In the genomic region with DNA sequence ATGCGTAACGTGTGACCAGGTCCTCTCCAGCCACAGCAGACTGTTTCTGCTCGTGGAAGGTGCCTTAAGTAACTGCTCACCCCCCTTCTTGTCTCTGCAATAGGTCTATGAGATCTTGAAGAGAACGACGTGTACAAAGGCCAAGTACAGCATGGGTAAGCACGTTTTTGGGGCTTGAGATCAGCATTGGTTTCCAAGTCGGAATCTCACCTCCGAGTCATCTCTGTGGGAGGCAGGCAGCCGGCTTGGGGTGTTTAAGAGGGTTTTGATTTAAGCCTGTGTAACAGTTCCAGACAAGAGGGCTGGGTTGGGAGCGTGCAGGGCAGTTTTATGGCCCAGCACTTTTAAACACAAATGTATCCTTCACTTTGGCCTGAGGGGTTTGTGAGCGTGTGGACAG, we compare ENCODE assay signal across 18 cellular contexts. TPM values are rescaled to one million over a fixed set of nuclear protein-coding genes. Genes with fewer than 3 reads are reported as not detected.
A peak's percentile ranks its signal among the peaks of the same experiment; 100 is the strongest.
DNase-seq lines count a peak whose midpoint lies in the region; TF ChIP-seq lines count a peak whose summit lies in the region.
"Had no signal": no experiment of that assay in that cellular context is flagged by ENCODE, and none has a peak within 500 bp of the region (broad histone marks: within the 10 kb centered on the region; RNA-seq: fewer than 3 reads in every experiment).

No MANE protein-coding gene starts in this region.

- no peak overlapping the region for H3K27ac Mint-ChIP-seq in H9
- H3K27ac Mint-ChIP-seq: activated CD8-positive, alpha-beta T cell treated with anti-CD3 and anti-CD28 coated beads for 36 hours; activated naive CD8-positive, alpha-beta T cell treated with anti-CD3 and anti-CD28 coated beads, Interleukin-2, amount 10 ng/mL, durations not matched to agents 7 days and 5 days; effector memory CD8-positive, alpha-beta T cell had no signal

- H3K56ac ChIP-seq in H9 (ENCODE audit: insufficient read length, low read depth, low read length): no peak overlapping the region

- H2AFZ ChIP-seq in GM23248 (no peak overlapping the region), H9 (ENCODE audit: low read length) (no peak overlapping the region)

- no peak overlapping the region for H2BK12ac ChIP-seq in H9 (ENCODE audit: insufficient read length, low read depth, low read length)

- 8 to 16% methylated on average over 11 of the region's 11 CpGs for WGBS in GM23248 (ENCODE audit: low coverage in 1 of 2, low lambda C conversion rate in 2 of 2, missing lambda C conversion rate in 2 of 2), 2 experiments
- WGBS in testis, 2 donors: 31 to 40% methylated on average over 10 to 11 of the region's 11 CpGs
- no CpG with 5 or more reads among the region's 11 CpGs for WGBS in H9 (ENCODE audit: extremely low coverage, insufficient read length, low lambda C conversion rate)

- H3F3A ChIP-seq in GM23248 (ENCODE audit: insufficient read depth): no peaks in the 10 kb centered on the region

- H3K36me3 ChIP-seq in GM23248 (ENCODE audit: low read depth) (no peaks in the 10 kb centered on the region), testis (ENCODE audit: low read depth, missing control alignments) (no peaks in the 10 kb centered on the region)
- H3K36me3 ChIP-seq: lower lobe of right lung, tibial nerve had no signal

- H4K5ac ChIP-seq in H9 (ENCODE audit: insufficient read length, low read depth, low read length): no peak overlapping the region

- H3K4me2 ChIP-seq in GM23248 (ENCODE audit: unreplicated experiment) (no peak overlapping the region), H9 (ENCODE audit: insufficient read depth, insufficient read length, low read length) (no peak overlapping the region)

- peaks cover 5% of the 10 kb centered on the region for H3K27me3 Mint-ChIP-seq in H9 (ENCODE audit: low read depth)

- H2AK5ac ChIP-seq in H9 (ENCODE audit: insufficient read length, low read length): no peak overlapping the region

- H2BK120ac ChIP-seq in H9 (ENCODE audit: low read depth, low read length, poor library complexity, severe bottlenecking): no peak overlapping the region

- H3K9ac ChIP-seq in GM23248 (no peak overlapping the region), H9 (ENCODE audit: extremely low read depth, insufficient read length, low read length) (no peak overlapping the region)

- H3K23me2 ChIP-seq in H9 (ENCODE audit: insufficient read length, low read depth, low read length, poor library complexity, severe bottlenecking): no peaks in the 10 kb centered on the region

- no peak overlapping the region for H2BK5ac ChIP-seq in H9 (ENCODE audit: insufficient read length, low read length)

- no peaks in the 10 kb centered on the region for H4K20me1 ChIP-seq in GM23248 (ENCODE audit: insufficient read depth)
- no peaks in the 10 kb centered on the region for H4K20me1 ChIP-seq in H9 (ENCODE audit: control insufficient read depth, insufficient read depth, insufficient read length)

- H3K4me3 Mint-ChIP-seq in H9: no peak overlapping the region
- H3K4me3 Mint-ChIP-seq: activated CD8-positive, alpha-beta T cell treated with anti-CD3 and anti-CD28 coated beads for 36 hours; activated naive CD8-positive, alpha-beta T cell treated with anti-CD3 and anti-CD28 coated beads, Interleukin-2, amount 10 ng/mL, durations not matched to agents 7 days and 5 days; effector memory CD8-positive, alpha-beta T cell had no signal

- no peak overlapping the region for H3K18ac ChIP-seq in H9 (ENCODE audit: insufficient read length, low read depth, low read length)

- H3K27ac ChIP-seq in GM23248 (no peak overlapping the region), testis (peak overlapping the region in 1 of 2 donors; percentile 43), H9 (ENCODE audit: insufficient read length, low read depth, low read length) (no peak overlapping the region)
- H3K27ac ChIP-seq: C4-2B, lower lobe of right lung had no signal

- TF ChIP-seq POLR2A in testis (IDR thresholded peaks at IDR 0.05): no peak

- H3K4me1 ChIP-seq in GM23248 (ENCODE audit: insufficient read depth) (peaks cover 10% of the 10 kb centered on the region; the same call in 1 of the 2 replicates), testis (peaks cover 33% of the 10 kb centered on the region), H9 (ENCODE audit: insufficient read depth, low read length) (no peaks in the 10 kb centered on the region)
- H3K4me1 ChIP-seq: lower lobe of right lung had no signal

- H3K79me1 ChIP-seq in H9 (ENCODE audit: insufficient read depth, low read depth, low read length, poor library complexity, severe bottlenecking): no peaks in the 10 kb centered on the region

- no peak overlapping the region for H3K4me3 ChIP-seq in GM23248
- H3K4me3 ChIP-seq in astrocyte of the spinal cord (ENCODE audit: low read depth, low read length): no peak overlapping the region
- H3K4me3 ChIP-seq in testis: no peak overlapping the region
- H3K4me3 ChIP-seq: lower lobe of right lung, tibial nerve had no signal

- in situ Hi-C loops in GM23248 (cut with MboI): no loop called here
- in situ Hi-C loops in astrocyte of the spinal cord (cut with HindIII; ENCODE audit: low sequenced_read_pairs): no loop called here

- H3K79me2 ChIP-seq in GM23248 (ENCODE audit: insufficient read depth): no peaks in the 10 kb centered on the region
- no peaks in the 10 kb centered on the region for H3K79me2 ChIP-seq in H9 (ENCODE audit: insufficient read depth, low read length)

- H3K4ac ChIP-seq in H9 (ENCODE audit: low read depth, low read length): no peak overlapping the region

- no peak overlapping the region for H4K8ac ChIP-seq in H9 (replicated peaks; ENCODE audit: insufficient read length, low read depth, low read length)

- H3K9me3 ChIP-seq in GM23248 (ENCODE audit: low read depth): no peaks in the 10 kb centered on the region
- H3K9me3 ChIP-seq in testis: no peaks in the 10 kb centered on the region
- H3K9me3 ChIP-seq in H9 (ENCODE audit: control insufficient read depth, low read depth, low read length): no peaks in the 10 kb centered on the region
- H3K9me3 ChIP-seq: lower lobe of right lung, tibial nerve had no signal

- H3K27me3 ChIP-seq in GM23248 (replicated peaks; ENCODE audit: insufficient read depth): peaks cover 7% of the 10 kb centered on the region; the same call in 1 of the 2 replicates
- no peaks in the 10 kb centered on the region for H3K27me3 ChIP-seq in testis
- H3K27me3 ChIP-seq in H9 (ENCODE audit: insufficient read depth, low read length): no peaks in the 10 kb centered on the region
- H3K27me3 ChIP-seq: tibial nerve had no signal

- H3K14ac ChIP-seq in H9 (ENCODE audit: insufficient read depth, low read length): no peak overlapping the region

- peak; percentile 76 for DNase-seq in GM23248
- DNase-seq in astrocyte of the spinal cord (ENCODE audit: low read depth, low spot score): peak; percentile 64
- DNase-seq in islet precursor cell: peak; percentile 80
- DNase-seq in testis: peak; percentile 26
- no peak for DNase-seq in DMS53 treated with DMSO at 0.1 percent for 48 hours (lab: John Stamatoyannopoulos, UW; ENCODE audit: unreplicated experiment)
- no peak for DNase-seq in NCI-H510A treated with DMSO at 0.1 percent for 48 hours (lab: John Stamatoyannopoulos, UW)
- no peak for DNase-seq in H9
- DNase-seq in activated CD4-positive, alpha-beta T cell treated with anti-CD3 and anti-CD28 coated beads, Interleukin-2, amount 50 U/mL, for 1 hour: no peak
- DNase-seq: activated CD8-positive, alpha-beta T cell treated with anti-CD3 and anti-CD28 coated beads for 36 hours; activated naive CD8-positive, alpha-beta T cell treated with anti-CD3 and anti-CD28 coated beads, Interleukin-2, amount 10 ng/mL, durations not matched to agents 7 days and 5 days; cerebellar nuclear complex; DMS153; effector memory CD8-positive, alpha-beta T cell; Kasumi-1; lower lobe of right lung; NCI-H1436 had no signal

- H4K91ac ChIP-seq in H9 (ENCODE audit: insufficient read length, low read depth, low read length): no peak overlapping the region

- no peaks in the 10 kb centered on the region for H3K9me2 ChIP-seq in GM23248 (ENCODE audit: insufficient read depth)

- peaks cover 0 to 3% (median 0%) of the 10 kb centered on the region in 3 experiments; a peak in 2 of 7 replicates for H3K36me3 Mint-ChIP-seq in H9 (ENCODE audit: insufficient read depth in 1 of 3, low read depth in 3 of 3)
- H3K36me3 Mint-ChIP-seq: activated naive CD8-positive, alpha-beta T cell treated with anti-CD3 and anti-CD28 coated beads, Interleukin-2, amount 10 ng/mL, durations not matched to agents 7 days and 5 days had no signal

- intact Hi-C loops in testis (cut with DNase I; ENCODE audit: low total_unique reads): no loop called here

- H2BK20ac ChIP-seq in H9 (ENCODE audit: low read depth, low read length, poor library complexity, severe bottlenecking): no peak overlapping the region

- H3K9me3 Mint-ChIP-seq in H9: no peaks in the 10 kb centered on the region; a peak in 2 of 5 replicates
- H3K9me3 Mint-ChIP-seq: activated CD8-positive, alpha-beta T cell treated with anti-CD3 and anti-CD28 coated beads for 36 hours; activated naive CD8-positive, alpha-beta T cell treated with anti-CD3 and anti-CD28 coated beads, Interleukin-2, amount 10 ng/mL, durations not matched to agents 7 days and 5 days; effector memory CD8-positive, alpha-beta T cell had no signal

- no peak overlapping the region for H3T11ph ChIP-seq in H9 (ENCODE audit: low read length)

- H2BK15ac ChIP-seq in H9 (ENCODE audit: low read depth, low read length): no peak overlapping the region

- H3K4me1 Mint-ChIP-seq in H9: peaks cover 47 to 56% of the 10 kb centered on the region in 2 experiments

- TF ChIP-seq CTCF in astrocyte of the spinal cord (IDR thresholded peaks at IDR 0.05; ENCODE audit: low read depth, low read length): no peak
- TF ChIP-seq CTCF in testis (IDR thresholded peaks at IDR 0.05): no peak
- no peak for TF ChIP-seq CTCF in H9 (conservative IDR thresholded peaks at IDR 0.05)

- H3K23ac ChIP-seq in H9 (ENCODE audit: insufficient read length, low read depth, low read length): no peak overlapping the region

RNA-seq across cellular contexts. Expression of a gene that starts 30.1 kb away (rescaled TPM):
- 0.97 TPM in 1 of 2 replicates, not detected in the other for total RNA-seq in GM23248 (2014; rRNA removed; shearing (Covaris generic))
- not detected in 2 replicates for polyA plus RNA-seq in GM23248 (2016; fragmentation: Nextera tagmentation; extraction: Ambion mirVana)
- total RNA-seq in testis: 10 to 100 TPM; 10.3 to 25.4 TPM
- polyA plus RNA-seq in testis (ENCODE audit: insufficient read depth, low read depth, low replicate concordance): 42.7 TPM
- 10.9 TPM in 2 replicates for total RNA-seq in H9 (2021)
- total RNA-seq: activated CD8-positive, alpha-beta T cell treated with anti-CD3 and anti-CD28 coated beads for 36 hours; activated naive CD8-positive, alpha-beta T cell treated with anti-CD3 and anti-CD28 coated beads, Interleukin-2, amount 10 ng/mL, durations not matched to agents 7 days and 5 days had no signal

Comparison
In these comparisons a context has a peak if more than half of its experiments do, and no peak if none do; other contexts are left out.
1. DNase-seq: peak in GM23248 (single experiment), astrocyte of the spinal cord (single experiment), islet precursor cell (single experiment) and testis (single experiment); none in DMS53 treated with DMSO at 0.1 percent for 48 hours (single experiment), NCI-H510A treated with DMSO at 0.1 percent for 48 hours (single experiment), H9 (single experiment) and activated CD4-positive, alpha-beta T cell treated with anti-CD3 and anti-CD28 coated beads, Interleukin-2, amount 50 U/mL, for 1 hour (single experiment).